ENCODE assay signal across 1 cellular context in genomic region chr9:37370968-37371563, GRCh38.
TF ChIP-seq lines count a peak whose summit lies in the region.

No MANE protein-coding gene starts in this region.

TF ChIP-seq in K562, 482 proteins besides CTCF, POLR2A, EP300 and RAD21 (continued from another document):
- no peak for TF ChIP-seq DEAF1 (CRISPR knock-in tag; IDR thresholded peaks at IDR 0.05)
